ENCODE assay signal across 1 cellular context in genomic region chr13:114068723-114069322, GRCh38.
TF ChIP-seq lines count a peak whose summit lies in the region.

No MANE protein-coding gene starts in this region.

TF ChIP-seq in GM23338, 12 proteins besides CTCF, POLR2A, EP300 and RAD21 (continued from another document):
- TF ChIP-seq ZNF462 (CRISPR knock-in tag; IDR thresholded peaks at IDR 0.05) = no peak
- no peak for TF ChIP-seq JUNB (IDR thresholded peaks at IDR 0.05; ENCODE audit: unreplicated experiment)
- TF ChIP-seq ZNF114 (CRISPR knock-in tag; IDR thresholded peaks at IDR 0.05) = no peak
